Comparison of ENCODE assay signal across 10 cellular contexts in genomic region chr3:48926425-48927392, GRCh38. TPM values are rescaled to one million over a fixed set of nuclear protein-coding genes. Genes with fewer than 3 reads are reported as not detected.
A peak's percentile ranks its signal among the peaks of the same experiment; 100 is the strongest.
DNase-seq lines count a peak whose midpoint lies in the region; ATAC-seq, FAIRE-seq and TF ChIP-seq lines count a peak whose summit lies in the region.
"Had no signal": no experiment of that assay in that cellular context is flagged by ENCODE, and none has a peak within 500 bp of the region (broad histone marks: within the 10 kb centered on the region; RNA-seq: fewer than 3 reads in every experiment).

No MANE protein-coding gene starts in this region.

- no peak for TF ChIP-seq CTCF in fibroblast of the aortic adventitia (IDR thresholded peaks at IDR 0.05; ENCODE audit: insufficient read depth, low read length)

- ATAC-seq in HG03457 (IDR thresholded peaks at IDR 0.05; ENCODE audit: unreplicated experiment) (no peak), GM21576 (IDR thresholded peaks at IDR 0.05; ENCODE audit: unreplicated experiment) (no peak), HG03095 (IDR thresholded peaks at IDR 0.05; ENCODE audit: unreplicated experiment) (no peak)

- DNase-seq in GM19239 (ENCODE audit: insufficient read length, low spot score) = no peak
- DNase-seq in activated CD4-positive, alpha-beta T cell treated with anti-CD3 and anti-CD28 coated beads, Interleukin-2, amount 50 U/mL, for 48 hours = peak; percentile 23 to 48
- peak; percentile 53 for DNase-seq in fibroblast of the aortic adventitia (ENCODE audit: low read depth)
- DNase-seq in renal cortical epithelial cell (ENCODE audit: low read depth) = peak; percentile 34
- no peak for DNase-seq in urothelium cell line (ENCODE audit: low spot score)
- DNase-seq: NCI-H526 had no signal

- no peak overlapping the region for H3K4me3 ChIP-seq in fibroblast of the aortic adventitia (ENCODE audit: low read depth, low read length)

- FAIRE-seq in GM19239 (lab: Jason Lieb, UNC) = peak; percentile 18
- FAIRE-seq in urothelium cell line (lab: Jason Lieb, UNC) = no peak
- FAIRE-seq: H1 had no signal

RNA-seq across cellular contexts. Expression of gene ARIH2, which starts 8.1 kb away (rescaled TPM):
- 68.6 and 106 TPM in 2 replicates for total RNA-seq in fibroblast of the aortic adventitia (ENCODE audit: low replicate concordance)
- 63.2 and 79.8 TPM in 2 replicates for total RNA-seq in renal cortical epithelial cell

RNA-seq across cellular contexts. Expression of gene SLC25A20, which starts 28.0 kb away (rescaled TPM):
- total RNA-seq in fibroblast of the aortic adventitia (ENCODE audit: low replicate concordance) (17.7 and 20.9 TPM in 2 replicates), renal cortical epithelial cell (22.4 and 23.4 TPM in 2 replicates)

Comparison
In these comparisons a context has a peak if more than half of its experiments do, and no peak if none do; other contexts are left out.
1. DNase-seq: peak in activated CD4-positive, alpha-beta T cell treated with anti-CD3 and anti-CD28 coated beads, Interleukin-2, amount 50 U/mL, for 48 hours (2 of 2), fibroblast of the aortic adventitia (single experiment) and renal cortical epithelial cell (single experiment); none in GM19239 (single experiment) and urothelium cell line (single experiment).